ENCODE assay signal across 10 cellular contexts in genomic region chr11:1852885-1853284, GRCh38. TPM values are rescaled to one million over a fixed set of nuclear protein-coding genes. Genes with fewer than 3 reads are reported as not detected.
DNase-seq lines count a peak whose midpoint lies in the region; ATAC-seq and TF ChIP-seq lines count a peak whose summit lies in the region.
"Had no signal": no experiment of that assay in that cellular context is flagged by ENCODE, and none has a peak within 500 bp of the region (broad histone marks: within the 10 kb centered on the region; RNA-seq: fewer than 3 reads in every experiment).

LSP1 (plus strand) TSS chr11:1853084; CDS start chr11:1853145, 61 bp downstream.

- TF ChIP-seq CTCF in esophagus muscularis mucosa (IDR thresholded peaks at IDR 0.05) = no peak
- TF ChIP-seq CTCF in neural progenitor cell (IDR thresholded peaks at IDR 0.05) = no peak
- no peak for TF ChIP-seq CTCF in brain microvascular endothelial cell (IDR thresholded peaks at IDR 0.05; ENCODE audit: low read depth, low read length, missing control alignments)

- CTCF ChIA-PET in activated CD4-positive, alpha-beta T cell treated with anti-CD3 and anti-CD28 coated beads for 36 hours (lab: Charles Lee) = interaction anchor here (0.8 to 1.7 kb wide), 8 partner anchors 20 to 299 kb away, joined by 3 to 7 read pairs (median 6); no protein-coding TSS in a partner anchor

- ATAC-seq in GM19043 (IDR thresholded peaks at IDR 0.05; ENCODE audit: low read depth, unreplicated experiment) = peak; percentile 38
- peak; percentile 53 for ATAC-seq in HG03280 (IDR thresholded peaks at IDR 0.05; ENCODE audit: unreplicated experiment)
- ATAC-seq in activated CD4-positive, alpha-beta T cell treated with anti-CD3 and anti-CD28 coated beads for 36 hours = peak; percentile 60
- ATAC-seq: Panc1 had no signal

- no peaks in the 10 kb centered on the region for H3K27me3 Mint-ChIP-seq in activated CD4-positive, alpha-beta T cell treated with anti-CD3 and anti-CD28 coated beads for 36 hours
- H3K27me3 Mint-ChIP-seq in neural progenitor cell (ENCODE audit: insufficient read depth, low read depth) = peaks cover 8% of the 10 kb centered on the region

- H3K36me3 ChIP-seq in esophagus muscularis mucosa (no peaks in the 10 kb centered on the region), neural progenitor cell (no peaks in the 10 kb centered on the region), brain microvascular endothelial cell (replicated peaks) (no peaks in the 10 kb centered on the region)

- H3K27ac ChIP-seq in esophagus muscularis mucosa (replicated peaks in 1 of 4) = no peak within 1 kb of the TSS
- no peak within 1 kb of the TSS for H3K27ac ChIP-seq in neural progenitor cell
- H3K27ac ChIP-seq in brain microvascular endothelial cell = no peak within 1 kb of the TSS
- H3K27ac ChIP-seq: parathyroid adenoma had no signal

- H3K9me3 ChIP-seq in esophagus muscularis mucosa (no peaks in the 10 kb centered on the region), neural progenitor cell (ENCODE audit: low read depth) (no peaks in the 10 kb centered on the region)

- H3K27me3 ChIP-seq in esophagus muscularis mucosa (no peaks in the 10 kb centered on the region), neural progenitor cell (no peaks in the 10 kb centered on the region), brain microvascular endothelial cell (replicated peaks) (no peaks in the 10 kb centered on the region)

- in situ Hi-C loops in brain microvascular endothelial cell (cut with HindIII; ENCODE audit: low pct_ligation_motif_present, low sequenced_read_pairs) = no loop called here

- H3K4me3 Mint-ChIP-seq in activated CD4-positive, alpha-beta T cell treated with anti-CD3 and anti-CD28 coated beads for 36 hours = peak within 1 kb of the TSS; percentile 97
- no peak within 1 kb of the TSS for H3K4me3 Mint-ChIP-seq in neural progenitor cell

- intact Hi-C loops in activated CD4-positive, alpha-beta T cell treated with anti-CD3 and anti-CD28 coated beads for 36 hours (cut with DNase I, micrococcal nuclease) = loop anchor here (1.0 to 5.0 kb wide), 8 partner anchors 34 to 549 kb away; partner anchors contain the start of genes DUSP8 (in 1 of the 2) and TSSC4 (in 1 of the 2)
- intact Hi-C loops in esophagus muscularis mucosa (cut with DNase I) = no loop called here

- peak within 1 kb of the TSS in 2 of 4 donors; percentile 31 to 40 for H3K4me3 ChIP-seq in esophagus muscularis mucosa
- no peak within 1 kb of the TSS for H3K4me3 ChIP-seq in neural progenitor cell
- H3K4me3 ChIP-seq in brain microvascular endothelial cell (ENCODE audit: low read depth, low read length) = no peak within 1 kb of the TSS

- WGBS in esophagus muscularis mucosa = 78% methylated on average over 7 of the region's 18 CpGs

- H3F3A ChIP-seq in neural progenitor cell (ENCODE audit: low read depth) = no peaks in the 10 kb centered on the region

- no peak for TF ChIP-seq POLR2A in esophagus muscularis mucosa (IDR thresholded peaks at IDR 0.05; ENCODE audit: low read depth)

- peak; percentile 93 for DNase-seq in activated CD4-positive, alpha-beta T cell treated with anti-CD3 and anti-CD28 coated beads for 36 hours
- DNase-seq in esophagus muscularis mucosa (ENCODE audit: extremely low spot score) (no peak), neural progenitor cell (ENCODE audit: low spot score) (no peak), brain microvascular endothelial cell (no peak), HPDE6-E6E7 (ENCODE audit: extremely low spot score) (no peak)
- peak; percentile 70 to 72 for DNase-seq in stimulated activated CD4-positive, alpha-beta T cell treated with anti-CD3 and anti-CD28 coated beads, Interleukin-2, amount 100 ng/mL, for 48 hours

- H3K4me1 ChIP-seq in esophagus muscularis mucosa (peaks cover 0 to 6% (median 0%) of the 10 kb centered on the region in 4 donors), neural progenitor cell (no peaks in the 10 kb centered on the region)
- H3K4me1 ChIP-seq: parathyroid adenoma had no signal

- no peaks in the 10 kb centered on the region for H4K20me1 ChIP-seq in neural progenitor cell (ENCODE audit: low read depth)

- H3K79me2 ChIP-seq in neural progenitor cell (ENCODE audit: low read depth) = no peaks in the 10 kb centered on the region
- H3K79me2 ChIP-seq: parathyroid adenoma had no signal

- no peak for TF ChIP-seq EP300 in esophagus muscularis mucosa (IDR thresholded peaks at IDR 0.05)

- H3K4me1 Mint-ChIP-seq in activated CD4-positive, alpha-beta T cell treated with anti-CD3 and anti-CD28 coated beads for 36 hours = peaks cover 66% of the 10 kb centered on the region
- H3K4me1 Mint-ChIP-seq in neural progenitor cell = no peaks in the 10 kb centered on the region

- H3K27ac Mint-ChIP-seq in activated CD4-positive, alpha-beta T cell treated with anti-CD3 and anti-CD28 coated beads for 36 hours = peak within 1 kb of the TSS; percentile 98
- H3K27ac Mint-ChIP-seq in neural progenitor cell = no peak within 1 kb of the TSS

- no peak within 1 kb of the TSS for H3K9ac ChIP-seq in neural progenitor cell
- H3K9ac ChIP-seq: parathyroid adenoma had no signal

- POLR2A ChIA-PET in activated CD4-positive, alpha-beta T cell treated with anti-CD3 and anti-CD28 coated beads for 36 hours (lab: Charles Lee) = no interaction called here

- no peaks in the 10 kb centered on the region for H3K9me3 Mint-ChIP-seq in activated CD4-positive, alpha-beta T cell treated with anti-CD3 and anti-CD28 coated beads for 36 hours (ENCODE audit: low read depth)
- no peaks in the 10 kb centered on the region for H3K9me3 Mint-ChIP-seq in neural progenitor cell

- peaks cover 7% of the 10 kb centered on the region for H3K36me3 Mint-ChIP-seq in activated CD4-positive, alpha-beta T cell treated with anti-CD3 and anti-CD28 coated beads for 36 hours (ENCODE audit: low read depth)
- H3K36me3 Mint-ChIP-seq in neural progenitor cell = no peaks in the 10 kb centered on the region

- no peak within 1 kb of the TSS for H3K4me2 ChIP-seq in neural progenitor cell

- H2AFZ ChIP-seq in neural progenitor cell (replicated peaks) = no peak within 1 kb of the TSS
- H2AFZ ChIP-seq: parathyroid adenoma had no signal

RNA-seq across cellular contexts. Expression of gene LSP1, which starts in this region (rescaled TPM):
- 100 to 1,000 TPM; 193 to 227 TPM for total RNA-seq in activated CD4-positive, alpha-beta T cell treated with anti-CD3 and anti-CD28 coated beads for 36 hours
- 10 to 100 TPM; 10.3 to 36.5 (median 35.4) TPM for total RNA-seq in esophagus muscularis mucosa
- not detected in 2 replicates for total RNA-seq in neural progenitor cell (ENCODE audit: low replicate concordance)

Comparison
In these comparisons a context has a peak if more than half of its experiments do, and no peak if none do; other contexts are left out.
1. RNA of gene LSP1 (total RNA-seq): 193 to 227 TPM in activated CD4-positive, alpha-beta T cell treated with anti-CD3 and anti-CD28 coated beads for 36 hours and 10.3 to 36.5 TPM in esophagus muscularis mucosa; not detected in neural progenitor cell; every median in the first group is over 10 times any median in the second.
2. RNA of gene LSP1 (total RNA-seq): 193 to 227 TPM in activated CD4-positive, alpha-beta T cell treated with anti-CD3 and anti-CD28 coated beads for 36 hours; 10.3 to 36.5 TPM in esophagus muscularis mucosa; every median in the first group is over 4 times any median in the second.
3. DNase-seq: peak in activated CD4-positive, alpha-beta T cell treated with anti-CD3 and anti-CD28 coated beads for 36 hours (single experiment) and stimulated activated CD4-positive, alpha-beta T cell treated with anti-CD3 and anti-CD28 coated beads, Interleukin-2, amount 100 ng/mL, for 48 hours (2 of 2); none in esophagus muscularis mucosa (single experiment), neural progenitor cell (single experiment), brain microvascular endothelial cell (single experiment) and HPDE6-E6E7 (single experiment).
4. Peak in every context shown above with its lines, with median percentiles within 50 percentile points of each other: ATAC-seq.